In genomic region chr4:125101706-125102105, GRCh38 we compare ENCODE assay signal across 1 cellular context.
TF ChIP-seq lines count a peak whose summit lies in the region.

No MANE protein-coding gene starts in this region.

TF ChIP-seq in H1, 55 proteins besides CTCF, POLR2A, EP300 and RAD21 (continued from another document):
- TF ChIP-seq CHD7 (IDR thresholded peaks at IDR 0.05; ENCODE audit: insufficient replicate concordance, low read length) (no peak), GABPA (IDR thresholded peaks at IDR 0.05; ENCODE audit: borderline replicate concordance, insufficient read depth, low read length) (no peak), CEBPB (IDR thresholded peaks at IDR 0.05; ENCODE audit: low read depth, low read length) (no peak), RNF2 (IDR thresholded peaks at IDR 0.05; ENCODE audit: borderline replicate concordance, low read depth, low read length, missing control alignments, poor library complexity, severe bottlenecking) (no peak), SP4 (IDR thresholded peaks at IDR 0.05; ENCODE audit: low read length) (no peak), SAP30 (IDR thresholded peaks at IDR 0.05; ENCODE audit: insufficient read depth, insufficient replicate concordance, low read length) (no peak), GTF2F1 (IDR thresholded peaks at IDR 0.05; ENCODE audit: borderline replicate concordance, low read depth, low read length) (no peak), NRF1 (IDR thresholded peaks at IDR 0.05; ENCODE audit: low read depth, low read length) (no peak), USF2 (IDR thresholded peaks at IDR 0.05; ENCODE audit: low read length) (no peak), CBX8 (IDR thresholded peaks at IDR 0.05; ENCODE audit: borderline replicate concordance, low read depth, low read length) (no peak)
